In the genomic region with DNA sequence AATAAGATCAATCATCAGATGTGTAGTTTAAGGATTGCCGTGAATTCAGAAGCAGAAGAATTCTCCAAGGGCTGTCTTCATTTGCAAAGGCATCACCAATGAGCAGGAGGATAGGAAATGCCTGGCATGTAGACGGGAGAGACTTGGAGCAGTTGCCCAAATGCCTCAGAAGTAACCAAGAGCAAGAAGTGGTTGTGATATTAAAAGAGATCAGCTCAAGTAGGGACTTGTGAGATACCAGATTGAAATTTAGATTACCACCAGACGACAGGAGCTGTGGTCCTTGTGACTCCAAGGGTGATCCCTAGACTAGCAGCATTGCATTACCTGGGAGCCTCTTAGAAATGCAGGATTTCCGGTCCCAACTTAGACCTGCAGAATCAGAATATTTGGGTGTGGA, we compare ENCODE assay signal across 20 cellular contexts.
A peak's percentile ranks its signal among the peaks of the same experiment; 100 is the strongest.
DNase-seq lines count a peak whose midpoint lies in the region; ATAC-seq and TF ChIP-seq lines count a peak whose summit lies in the region.
"Had no signal": no experiment of that assay in that cellular context is flagged by ENCODE, and none has a peak within 500 bp of the region (broad histone marks: within the 10 kb centered on the region; RNA-seq: fewer than 3 reads in every experiment).

No MANE protein-coding gene starts in this region.

- DNase-seq in GM23248: no peak
- DNase-seq in dermis blood vessel endothelial cell: peak; percentile 35
- DNase-seq in psoas muscle: no peak
- DNase-seq in activated gamma-delta T cell (lab: John Stamatoyannopoulos, UW): no peak
- DNase-seq in ureter (ENCODE audit: low spot score): no peak
- no peak for DNase-seq in GM23338 (ENCODE audit: low spot score)
- DNase-seq: activated CD4-positive, alpha-beta T cell treated with anti-CD3 and anti-CD28 coated beads for 4 hours; activated T-cell treated with anti-CD3 and anti-CD28 coated beads, Interleukin-2, amount 50 U/mL, for 1 hour; GOT3; Kasumi-1; naive B cell; NCI-H1436 treated with DMSO at 0.1 percent for 48 hours; NCI-H446 treated with DMSO at 0.1 percent for 48 hours; spleen had no signal

- H2AFZ ChIP-seq in ACC112 (ENCODE audit: low read length, unreplicated experiment) (no peak overlapping the region), GM23248 (no peak overlapping the region), GM23338 (no peak overlapping the region)

- no peaks in the 10 kb centered on the region; the same call in 1 of the 2 replicates for H3K9me2 ChIP-seq in GM23248 (ENCODE audit: insufficient read depth)
- H3K9me2 ChIP-seq in GM23338 (ENCODE audit: insufficient read depth): no peaks in the 10 kb centered on the region

- H3K36me3 ChIP-seq in ACC112 (ENCODE audit: insufficient read depth, low read length) (no peaks in the 10 kb centered on the region), GM23248 (ENCODE audit: low read depth) (no peaks in the 10 kb centered on the region), psoas muscle (ENCODE audit: insufficient read depth in 1 of 2, low read depth in 1 of 2) (no peaks in the 10 kb centered on the region), GM23338 (ENCODE audit: insufficient read depth) (no peaks in the 10 kb centered on the region)
- H3K36me3 ChIP-seq: spleen, tibial nerve had no signal

- peak overlapping the region; percentile 76 for H3K9ac ChIP-seq in GM23248

- no peaks in the 10 kb centered on the region for H4K20me1 ChIP-seq in GM23248 (ENCODE audit: insufficient read depth)
- H4K20me1 ChIP-seq in GM23338 (replicated peaks; ENCODE audit: insufficient read depth): no peaks in the 10 kb centered on the region

- H3K4me1 ChIP-seq in ACC112 (ENCODE audit: control insufficient read depth, insufficient read depth, low read length, unreplicated experiment) (peaks cover 39% of the 10 kb centered on the region), GM23248 (ENCODE audit: insufficient read depth) (peaks cover 56% of the 10 kb centered on the region), psoas muscle (no peaks in the 10 kb centered on the region), GM23338 (ENCODE audit: insufficient read depth) (no peaks in the 10 kb centered on the region; the same call in 1 of the 2 replicates)

- in situ Hi-C loops in GM23248 (cut with MboI): no loop called here

- ATAC-seq in psoas muscle (no peak), GM18511 (IDR thresholded peaks at IDR 0.05; ENCODE audit: unreplicated experiment) (no peak), GM23338 (no peak)
- ATAC-seq: HepG2 had no signal

- TF ChIP-seq CTCF in psoas muscle (IDR thresholded peaks at IDR 0.05): no peak
- TF ChIP-seq CTCF in GM23338 (conservative IDR thresholded peaks at IDR 0.05; ENCODE audit: low read depth in 2 of 2): no peak

- H3K4me3 Mint-ChIP-seq in GM23338: no peak overlapping the region
- H3K4me3 Mint-ChIP-seq: brain, CD14-positive monocyte, naive B cell had no signal

- H3K79me2 ChIP-seq in ACC112 (ENCODE audit: control insufficient read depth, insufficient read depth, low read length, unreplicated experiment): no peaks in the 10 kb centered on the region
- no peaks in the 10 kb centered on the region for H3K79me2 ChIP-seq in GM23248 (ENCODE audit: insufficient read depth)
- no peaks in the 10 kb centered on the region for H3K79me2 ChIP-seq in GM23338 (replicated peaks; ENCODE audit: insufficient read depth)

- peak overlapping the region; percentile 68 for H3K4me2 ChIP-seq in GM23248 (ENCODE audit: unreplicated experiment)
- no peak overlapping the region for H3K4me2 ChIP-seq in GM23338

- no peak overlapping the region for H3K27ac Mint-ChIP-seq in GM23338
- H3K27ac Mint-ChIP-seq: brain, CD14-positive monocyte had no signal

- H3K9me3 ChIP-seq in GM23248 (ENCODE audit: low read depth) (no peaks in the 10 kb centered on the region), psoas muscle (no peaks in the 10 kb centered on the region)
- H3K9me3 ChIP-seq: spleen, tibial nerve had no signal

- H3K36me3 Mint-ChIP-seq in GM23338 (ENCODE audit: low read depth): no peaks in the 10 kb centered on the region
- H3K36me3 Mint-ChIP-seq: brain had no signal

- H3K4me3 ChIP-seq in ACC112 (ENCODE audit: low read depth, low read length): no peak overlapping the region
- peak overlapping the region; percentile 66; the same call in 1 of the 2 replicates for H3K4me3 ChIP-seq in GM23248
- no peak overlapping the region for H3K4me3 ChIP-seq in psoas muscle
- no peak overlapping the region for H3K4me3 ChIP-seq in GM23338
- H3K4me3 ChIP-seq: spleen, tibial nerve had no signal

- peaks cover 37% of the 10 kb centered on the region for H3F3A ChIP-seq in GM23248 (ENCODE audit: insufficient read depth)
- no peaks in the 10 kb centered on the region for H3F3A ChIP-seq in GM23338 (replicated peaks; ENCODE audit: low read depth)

- no peaks in the 10 kb centered on the region for H3K27me3 Mint-ChIP-seq in GM23338 (ENCODE audit: insufficient read depth, low read depth, poor library complexity)
- H3K27me3 Mint-ChIP-seq: brain, naive B cell had no signal

- H3K27me3 ChIP-seq in ACC112 (ENCODE audit: insufficient read depth, low read length) (no peaks in the 10 kb centered on the region), GM23248 (replicated peaks; ENCODE audit: insufficient read depth) (no peaks in the 10 kb centered on the region), psoas muscle (ENCODE audit: insufficient read depth in 3 of 3, low read length in 2 of 3) (no peaks in the 10 kb centered on the region), GM23338 (ENCODE audit: insufficient read depth) (no peaks in the 10 kb centered on the region)
- H3K27me3 ChIP-seq: spleen, tibial nerve had no signal

- H3K27ac ChIP-seq in ACC112 (ENCODE audit: low read depth, low read length) (peak overlapping the region; percentile 89), GM23248 (peak overlapping the region; percentile 90), psoas muscle (peak overlapping the region; percentile 37), GM23338 (ENCODE audit: low read depth) (no peak overlapping the region)
- H3K27ac ChIP-seq: spleen had no signal

- intact Hi-C loops in psoas muscle (cut with DNase I): loop anchor here (5.0 to 10.0 kb wide), 2 partner anchors 56 to 226 kb away; a partner anchor contains a TSS

- no peaks in the 10 kb centered on the region for H3K9me3 Mint-ChIP-seq in GM23338
- H3K9me3 Mint-ChIP-seq: brain, CD14-positive monocyte, naive B cell had no signal

- H3K4me1 Mint-ChIP-seq in GM23338: peaks cover 5% of the 10 kb centered on the region
- H3K4me1 Mint-ChIP-seq: CD14-positive monocyte had no signal

- WGBS in GM23248 (ENCODE audit: low coverage in 1 of 2, low lambda C conversion rate in 2 of 2, missing lambda C conversion rate in 2 of 2), 2 experiments: 62 to 72% methylated on average over 4 of the region's 4 CpGs
- WGBS in psoas muscle, 3 donors: 85 to 96% (median 93%) methylated on average over 4 of the region's 4 CpGs
